Comparison of ENCODE assay signal across 8 cellular contexts in the genomic region with DNA sequence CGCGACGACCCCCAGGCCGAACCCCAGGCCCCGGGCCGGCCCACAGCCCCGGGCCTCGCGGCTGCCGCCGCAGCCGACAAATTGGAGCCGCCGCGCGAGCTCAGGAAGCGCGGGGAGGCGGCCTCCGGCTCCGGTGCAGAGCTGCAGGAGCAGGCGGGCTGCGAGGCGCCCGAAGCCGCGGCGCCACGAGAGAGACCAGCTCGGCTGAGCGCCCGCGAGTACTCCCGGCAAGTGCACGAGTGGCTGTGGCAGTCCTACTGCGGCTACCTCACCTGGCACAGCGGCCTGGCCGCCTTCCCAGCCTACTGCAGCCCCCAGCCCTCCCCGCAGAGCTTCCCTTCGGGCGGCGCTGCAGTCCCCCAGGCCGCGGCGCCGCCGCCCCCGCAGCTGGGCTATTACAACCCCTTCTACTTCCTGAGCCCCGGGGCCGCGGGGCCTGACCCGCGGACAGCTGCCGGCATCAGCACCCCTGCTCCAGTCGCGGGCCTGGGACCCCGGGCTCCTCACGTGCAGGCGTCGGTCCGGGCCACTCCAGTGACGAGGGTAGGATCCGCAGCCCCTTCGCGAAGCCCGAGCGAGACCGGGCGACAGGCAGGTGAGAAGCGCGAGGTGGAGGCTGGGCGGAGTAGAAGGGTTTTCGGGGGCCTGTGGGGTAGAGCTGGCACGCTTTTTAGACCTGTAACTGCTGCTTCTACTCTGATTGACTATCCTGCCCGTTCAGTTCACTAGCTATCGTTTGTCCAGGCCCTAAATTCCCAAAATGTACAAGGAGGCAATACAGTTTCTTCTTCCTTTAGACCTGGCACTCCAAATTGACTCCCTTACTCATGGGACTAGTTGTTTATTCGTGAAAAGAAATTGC. TPM values are rescaled to one million over a fixed set of nuclear protein-coding genes. Genes with fewer than 3 reads are reported as not detected.
DNase-seq lines count a peak whose midpoint lies in the region; ATAC-seq and TF ChIP-seq lines count a peak whose summit lies in the region.

No MANE protein-coding gene starts in this region.

- H3K27ac Mint-ChIP-seq in activated B cell treated with CpG ODN at 0.5 μM for 24 hours = peak overlapping the region; percentile 41

- DNase-seq in KBM-7 (peak; percentile 64), activated B cell treated with CpG ODN at 0.5 μM for 24 hours (peak; percentile 55), caudate nucleus (lab: John Stamatoyannopoulos, UW) (peak in 35 of 61 donors; percentile 19 to 78 (median 53)), kidney tubule cell (ENCODE audit: low spot score) (peak; percentile 39), LoVo (ENCODE audit: low spot score) (no peak)
- peak; percentile 33 for DNase-seq in stimulated activated CD4-positive, alpha-beta T cell treated with anti-CD3 and anti-CD28 coated beads, Interleukin-1b, Interleukin-23, amount 100 ng/mL, for 48 hours

- peak overlapping the region; percentile 88 for H3K27ac ChIP-seq in caudate nucleus (ENCODE audit: low read depth, low read length)

- CTCF ChIA-PET in activated B cell treated with CpG ODN at 0.5 μM for 24 hours (lab: Charles Lee) = interaction anchor here (0.6 to 1.6 kb wide), 3 partner anchors 17 to 34 kb away, joined by 3 to 4 read pairs (median 4); no protein-coding TSS in a partner anchor

- peaks cover 14% of the 10 kb centered on the region for H3K36me3 Mint-ChIP-seq in activated B cell treated with CpG ODN at 0.5 μM for 24 hours (ENCODE audit: low read depth)

- no peak for TF ChIP-seq CTCF in activated B cell treated with CpG ODN at 0.5 μM for 24 hours (IDR thresholded peaks at IDR 0.05)

- in situ Hi-C loops in KBM-7 (cut with MboI; ENCODE audit: low pct_unique_long_range_greater_than_20kb, low sequenced_read_pairs) = no loop called here

- intact Hi-C loops in activated B cell treated with CpG ODN at 0.5 μM for 24 hours (cut with micrococcal nuclease) = loop anchor here (1.0 to 5.0 kb wide), 7 partner anchors 21 to 787 kb away; partner anchors contain the start of genes DEK, KDM1B, NUP153 and RNF144B

- H3K4me3 Mint-ChIP-seq in activated B cell treated with CpG ODN at 0.5 μM for 24 hours = peak overlapping the region; percentile 80

- H3K9me3 Mint-ChIP-seq in activated B cell treated with CpG ODN at 0.5 μM for 24 hours = no peaks in the 10 kb centered on the region

- H3K4me3 ChIP-seq in GM08714 (ENCODE audit: low read length) = peak overlapping the region; percentile 71

- no peaks in the 10 kb centered on the region for H3K27me3 Mint-ChIP-seq in activated B cell treated with CpG ODN at 0.5 μM for 24 hours

- POLR2A ChIA-PET in activated B cell treated with CpG ODN at 0.5 μM for 24 hours (lab: Charles Lee) = interaction anchor here (0.6 to 2.5 kb wide), 7 partner anchors 19 to 554 kb away, joined by 3 to 30 read pairs (median 4); partner anchors contain the start of genes NUP153 and TPMT

- peaks cover 11% of the 10 kb centered on the region for H3K4me1 Mint-ChIP-seq in activated B cell treated with CpG ODN at 0.5 μM for 24 hours

- ATAC-seq in GM21786 (IDR thresholded peaks at IDR 0.05; ENCODE audit: unreplicated experiment) (peak; percentile 42), activated B cell treated with CpG ODN at 0.5 μM for 24 hours (ENCODE audit: low read depth) (peak; percentile 47)

RNA-seq across cellular contexts. Expression of gene FAM8A1, which starts 0.7 kb away (rescaled TPM):
- 2.6 and 3.0 TPM in 2 replicates for total RNA-seq in activated B cell treated with CpG ODN at 0.5 μM for 24 hours
